Comparison of ENCODE assay signal across 8 cellular contexts in the genomic region with DNA sequence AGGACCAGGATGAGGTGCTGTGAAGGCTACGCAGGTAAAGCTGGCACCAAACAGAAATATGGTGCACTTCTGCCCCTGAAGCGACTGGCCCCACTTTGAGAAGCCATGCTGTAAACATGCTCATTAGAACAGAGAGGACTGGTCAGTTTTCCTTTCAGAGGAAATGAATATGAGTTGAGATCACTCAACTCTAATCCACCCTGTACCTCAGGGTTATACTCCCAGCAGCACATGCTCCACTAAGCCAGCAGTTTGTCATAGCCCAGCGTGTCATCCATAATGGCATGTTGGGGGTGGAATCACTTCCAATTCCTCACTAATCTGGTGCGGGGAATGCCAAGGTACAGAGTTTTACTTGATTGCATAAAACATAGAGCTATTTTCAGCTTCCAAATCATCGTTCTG.
DNase-seq lines count a peak whose midpoint lies in the region; TF ChIP-seq lines count a peak whose summit lies in the region.

No MANE protein-coding gene starts in this region.

- H4K20me1 ChIP-seq in DOHH2 (ENCODE audit: control insufficient read depth, insufficient read depth, low read depth, low read length) (no peaks in the 10 kb centered on the region), PC-9 (ENCODE audit: insufficient read depth) (no peaks in the 10 kb centered on the region)

- H3K27ac ChIP-seq in DOHH2 (ENCODE audit: low read depth, low read length), result no peak overlapping the region
- peak overlapping the region; percentile 89 for H3K27ac ChIP-seq in PC-9
- H3K27ac ChIP-seq in trophoblast cell (ENCODE audit: low read depth, low read length), result peak overlapping the region; percentile 73

- H2BK5ac ChIP-seq in trophoblast cell (ENCODE audit: low read depth, low read length, poor library complexity), result peak overlapping the region; percentile 14

- BruUV-seq in PC-9 (replicated peaks; lab: Mats Ljungman, UMichigan), result no TSS peak

- H2BK120ac ChIP-seq in trophoblast cell (ENCODE audit: insufficient read depth, low read length, poor library complexity), result peak overlapping the region; percentile 41

- no peak overlapping the region for H3K4ac ChIP-seq in trophoblast cell (ENCODE audit: low read depth, low read length)

- H3K4me1 ChIP-seq in DOHH2 (ENCODE audit: control insufficient read depth, low read length), result peaks cover 100% of the 10 kb centered on the region
- peaks cover 84% of the 10 kb centered on the region for H3K4me1 ChIP-seq in PC-9 (replicated peaks; ENCODE audit: insufficient read depth)
- H3K4me1 ChIP-seq in trophoblast cell (ENCODE audit: control insufficient read depth in 1 of 2, insufficient read depth in 2 of 2, low read length in 2 of 2), result peaks cover 7 to 13% of the 10 kb centered on the region in 2 experiments

- H3K27me3 ChIP-seq in DOHH2 (ENCODE audit: control insufficient read depth, low read length), result no peaks in the 10 kb centered on the region
- no peaks in the 10 kb centered on the region for H3K27me3 ChIP-seq in PC-9 (ENCODE audit: insufficient read depth, low read depth)
- no peaks in the 10 kb centered on the region for H3K27me3 ChIP-seq in trophoblast cell (ENCODE audit: insufficient read depth, low read length)

- peak overlapping the region; percentile 55 for H4K91ac ChIP-seq in trophoblast cell (ENCODE audit: low read depth, low read length)

- no peak overlapping the region for H2AK5ac ChIP-seq in trophoblast cell (ENCODE audit: low read length)

- POLR2A ChIA-PET in PC-9 (lab: Charles Lee; ENCODE audit: unreplicated experiment), result interaction anchor here (0.6 kb wide), 1 partner anchor 39 kb away, joined by 3 read pairs; no protein-coding TSS in a partner anchor

- H3K9me2 ChIP-seq in DOHH2 (replicated peaks; ENCODE audit: control insufficient read depth, low read length) (no peaks in the 10 kb centered on the region), PC-9 (ENCODE audit: insufficient read depth) (no peaks in the 10 kb centered on the region)

- H3K36me3 ChIP-seq in DOHH2 (ENCODE audit: control insufficient read depth, low read length) (no peaks in the 10 kb centered on the region), PC-9 (ENCODE audit: low read depth) (no peaks in the 10 kb centered on the region), trophoblast cell (ENCODE audit: control insufficient read depth in 1 of 2, insufficient read depth in 2 of 2, low read length in 2 of 2) (no peaks in the 10 kb centered on the region)

- peaks cover 8% of the 10 kb centered on the region for H3K79me1 ChIP-seq in trophoblast cell (ENCODE audit: low read length)

- DNase-seq in PC-9 (peak; percentile 36 to 89), epithelial cell of esophagus (ENCODE audit: low read depth) (peak; percentile 91), trophoblast cell (peak; percentile 66 to 76), COR-L47 (lab: John Stamatoyannopoulos, UW) (no peak), cerebellar nuclear complex (lab: John Stamatoyannopoulos, UW) (no peak), 8988T (no peak), SKM-1 (lab: John Stamatoyannopoulos, UW; ENCODE audit: unreplicated experiment) (no peak)

- no peak overlapping the region for H4K12ac ChIP-seq in trophoblast cell (ENCODE audit: low read depth, low read length)

- H4K8ac ChIP-seq in trophoblast cell (ENCODE audit: low read depth, low read length), result no peak overlapping the region

- peak overlapping the region; percentile 17 for H3K14ac ChIP-seq in trophoblast cell (ENCODE audit: low read length)

- H3K79me2 ChIP-seq in DOHH2 (ENCODE audit: control insufficient read depth, low read length) (peaks cover 72% of the 10 kb centered on the region), PC-9 (ENCODE audit: low read depth) (peaks cover 72% of the 10 kb centered on the region), trophoblast cell (ENCODE audit: control insufficient read depth, insufficient read depth, low read length, poor library complexity) (no peaks in the 10 kb centered on the region)

- H3K9ac ChIP-seq in trophoblast cell (ENCODE audit: low read length), result no peak overlapping the region

- no peak overlapping the region for H3K18ac ChIP-seq in trophoblast cell (ENCODE audit: low read length)

- CTCF ChIA-PET in PC-9 (lab: Charles Lee), result no interaction called here

- intact Hi-C loops in PC-9 (cut with micrococcal nuclease; ENCODE audit: unreplicated experiment), result loop anchor here (2.0 to 5.0 kb wide), 2 partner anchors 100 to 580 kb away; no protein-coding TSS in a partner anchor

- H3K4me2 ChIP-seq in DOHH2 (ENCODE audit: low read length) (peak overlapping the region; percentile 96), PC-9 (peak overlapping the region; percentile 91), trophoblast cell (ENCODE audit: low read length) (no peak overlapping the region)

- H3F3A ChIP-seq in DOHH2 (ENCODE audit: control insufficient read depth, insufficient read depth), result no peaks in the 10 kb centered on the region; the same call in none of the 2 replicates
- H3F3A ChIP-seq in PC-9 (ENCODE audit: insufficient read depth, low read depth), result peaks cover 45% of the 10 kb centered on the region

- no peaks in the 10 kb centered on the region for H3K9me3 ChIP-seq in DOHH2 (ENCODE audit: control insufficient read depth, insufficient read depth, low read length)
- no peaks in the 10 kb centered on the region for H3K9me3 ChIP-seq in PC-9 (ENCODE audit: insufficient read depth, low read depth)
- no peaks in the 10 kb centered on the region for H3K9me3 ChIP-seq in trophoblast cell (ENCODE audit: insufficient read depth, low read depth, low read length)

- H3K4me3 ChIP-seq in DOHH2 (ENCODE audit: low read length) (no peak overlapping the region), PC-9 (peak overlapping the region; percentile 51; the same call in 1 of the 2 replicates), epithelial cell of esophagus (ENCODE audit: low read length) (no peak overlapping the region), trophoblast cell (ENCODE audit: low read depth, low read length) (no peak overlapping the region)

- no CpG with 5 or more reads among the region's 5 CpGs for WGBS in trophoblast cell (ENCODE audit: extremely low coverage, insufficient coverage, insufficient read length)

- H2AFZ ChIP-seq in PC-9 (no peak overlapping the region), trophoblast cell (ENCODE audit: insufficient read depth, low read length, poor library complexity) (peak overlapping the region; percentile 30)

- peak overlapping the region; percentile 23 for H2BK12ac ChIP-seq in trophoblast cell (ENCODE audit: low read length)

- no peak overlapping the region for H3K23ac ChIP-seq in trophoblast cell (ENCODE audit: low read length)

- no peak for TF ChIP-seq CTCF in DOHH2 (IDR thresholded peaks at IDR 0.05; ENCODE audit: low read depth, low read length, poor library complexity, severe bottlenecking)
- TF ChIP-seq CTCF in PC-9 (conservative IDR thresholded peaks at IDR 0.05), result no peak
- no peak for TF ChIP-seq CTCF in epithelial cell of esophagus (IDR thresholded peaks at IDR 0.05; ENCODE audit: insufficient read depth, low read depth, low read length, missing control alignments)

Comparison
In these comparisons a context has a peak if more than half of its experiments do, and no peak if none do; other contexts are left out.
1. DNase-seq: peak in PC-9 (2 of 2), epithelial cell of esophagus (single experiment) and trophoblast cell (2 of 2); none in COR-L47 (single experiment), cerebellar nuclear complex (0 of 2), 8988T (single experiment) and SKM-1 (single experiment).